ENCODE assay signal across 13 cellular contexts in genomic region chr5:126614189-126614588, GRCh38.
"Had no signal": no experiment of that assay in that cellular context is flagged by ENCODE, and none has a peak within 500 bp of the region (broad histone marks: within the 10 kb centered on the region; RNA-seq: fewer than 3 reads in every experiment).

No MANE protein-coding gene starts in this region.

- H3K4me1 ChIP-seq: ascending aorta had no signal

- ATAC-seq: heart left ventricle, left colon, sciatic nerve had no signal

- H3K4me3 ChIP-seq: ascending aorta, heart left ventricle, lung, spleen, stomach, thoracic aorta had no signal

- H3K4me3 Mint-ChIP-seq: activated naive CD8-positive, alpha-beta T cell treated with anti-CD3 and anti-CD28 coated beads, Interleukin-2, amount 50 U/mL, for 24 hours had no signal

- DNase-seq: activated CD4-positive, alpha-beta T cell treated with anti-CD3 and anti-CD28 coated beads, Interleukin-2, amount 50 U/mL, for 1 hour; activated CD4-positive, CD25-positive, alpha-beta regulatory T cell; activated naive CD8-positive, alpha-beta T cell treated with anti-CD3 and anti-CD28 coated beads, Interleukin-2, amount 50 U/mL, for 24 hours; foreskin melanocyte; heart left ventricle; left colon; spleen; stimulated activated CD4-positive, alpha-beta T cell treated with anti-CD3 and anti-CD28 coated beads, Interleukin-1b, Interleukin-23, amount 100 ng/mL, for 48 hours; stomach had no signal

- H3K27ac ChIP-seq: ascending aorta, heart left ventricle, stomach, thoracic aorta had no signal

- H3K27me3 ChIP-seq: ascending aorta, heart left ventricle, spleen, stomach had no signal

- H3K27me3 Mint-ChIP-seq: activated naive CD8-positive, alpha-beta T cell treated with anti-CD3 and anti-CD28 coated beads, Interleukin-2, amount 50 U/mL, for 24 hours had no signal

- H3K9me3 Mint-ChIP-seq: activated naive CD8-positive, alpha-beta T cell treated with anti-CD3 and anti-CD28 coated beads, Interleukin-2, amount 50 U/mL, for 24 hours had no signal

- H3K9me3 ChIP-seq: ascending aorta, heart left ventricle, spleen, stomach, thoracic aorta had no signal

- H3K27ac Mint-ChIP-seq: activated naive CD8-positive, alpha-beta T cell treated with anti-CD3 and anti-CD28 coated beads, Interleukin-2, amount 50 U/mL, for 24 hours had no signal
